ENCODE assay signal across 9 cellular contexts in the genomic region with DNA sequence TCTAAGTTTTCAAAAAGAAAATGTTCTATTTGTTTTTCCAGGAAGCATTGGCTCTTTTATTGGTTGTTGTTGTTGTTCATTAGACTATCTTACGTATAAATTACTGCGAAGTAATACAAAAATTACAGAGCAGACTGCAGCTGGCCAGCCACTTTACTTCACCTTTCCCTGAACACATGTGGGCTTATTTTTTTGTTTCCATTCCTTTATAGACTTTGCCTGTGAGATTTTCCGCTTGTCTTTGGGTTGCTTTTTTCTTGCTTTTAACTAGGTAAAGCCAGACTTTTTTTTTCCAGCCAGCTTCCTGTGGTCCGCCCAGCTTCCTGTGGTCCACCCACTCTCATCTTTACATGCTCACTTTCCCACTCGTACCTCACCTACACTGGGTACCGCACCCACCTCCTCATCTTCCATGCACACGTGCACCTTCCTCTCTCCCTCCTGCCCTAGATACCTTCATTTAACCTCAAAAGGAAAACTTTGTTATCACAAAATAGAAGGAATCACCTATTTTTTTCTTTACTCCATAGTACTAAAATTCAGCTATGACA.
DNase-seq lines count a peak whose midpoint lies in the region; ATAC-seq, FAIRE-seq and TF ChIP-seq lines count a peak whose summit lies in the region.
"Had no signal": no experiment of that assay in that cellular context is flagged by ENCODE, and none has a peak within 500 bp of the region (broad histone marks: within the 10 kb centered on the region; RNA-seq: fewer than 3 reads in every experiment).

No MANE protein-coding gene starts in this region.

- 23% methylated on average over 7 of the region's 7 CpGs for WGBS in A549 (ENCODE audit: missing lambda C conversion rate)

- H3K4me1 ChIP-seq in A549 (no peaks in the 10 kb centered on the region), OCI-LY7 (ENCODE audit: insufficient read depth, low read length, poor library complexity, severe bottlenecking) (no peaks in the 10 kb centered on the region), neural progenitor cell (no peaks in the 10 kb centered on the region)

- H3K36me3 ChIP-seq in OCI-LY7 (ENCODE audit: insufficient read depth, low read length) (no peaks in the 10 kb centered on the region), neural progenitor cell (no peaks in the 10 kb centered on the region)

- DNase-seq in A549 (ENCODE audit: low read depth in 1 of 2, low spot score in 1 of 2) (no peak), OCI-LY7 (ENCODE audit: low spot score) (no peak), dorsolateral prefrontal cortex (no peak), glutamatergic neuron (no peak), neural progenitor cell (ENCODE audit: low spot score) (no peak), COR-L47 (lab: John Stamatoyannopoulos, UW) (no peak)
- DNase-seq: mucosa of descending colon had no signal

- H3K4me3 Mint-ChIP-seq in glutamatergic neuron (ENCODE audit: unreplicated experiment) (no peak overlapping the region), neural progenitor cell (no peak overlapping the region)

- no peaks in the 10 kb centered on the region for H3K36me3 Mint-ChIP-seq in glutamatergic neuron (ENCODE audit: unreplicated experiment)
- no peaks in the 10 kb centered on the region for H3K36me3 Mint-ChIP-seq in neural progenitor cell

- POLR2A ChIA-PET in A549 (lab: Yijun Ruan, JAX) (no interaction called here), OCI-LY7 (lab: Charles Lee) (interaction anchor here (0.7 kb wide), 1 partner anchor 274 kb away, joined by 4 read pairs; no protein-coding TSS in a partner anchor)

- no peak for TF ChIP-seq RAD21 in A549 (conservative IDR thresholded peaks at IDR 0.05 in 1 of 2, IDR thresholded peaks at IDR 0.05 in 1 of 2)

- ATAC-seq in A549 (peak in 1 of 2 experiments; percentile 60; a peak in 2 of 6 replicates), GM18868 (IDR thresholded peaks at IDR 0.05; ENCODE audit: unreplicated experiment) (peak; percentile 15), esophagus mucosa (no peak)

- H3K9ac ChIP-seq in neural progenitor cell, result no peak overlapping the region

- H3K79me2 ChIP-seq in OCI-LY7 (ENCODE audit: insufficient read depth, low read depth, low read length), result no peaks in the 10 kb centered on the region
- H3K79me2 ChIP-seq in neural progenitor cell (ENCODE audit: low read depth), result no peaks in the 10 kb centered on the region

- CTCF ChIA-PET in A549 (lab: Yijun Ruan, JAX) (interaction anchor here (0.6 to 5.9 kb wide), 18 partner anchors 9 to 216 kb away, joined by 3 to 36 read pairs (median 4); no protein-coding TSS in a partner anchor), OCI-LY7 (lab: Charles Lee; ENCODE audit: unreplicated experiment) (interaction anchor here (0.6 kb wide), 1 partner anchor 246 kb away, joined by 3 read pairs; no protein-coding TSS in a partner anchor)

- BruUV-seq in OCI-LY7 (replicated peaks; lab: Mats Ljungman, UMichigan), result no TSS peak

- no peak for TF ChIP-seq EP300 in A549 (IDR thresholded peaks at IDR 0.05)

- H3K9me2 ChIP-seq in OCI-LY7 (ENCODE audit: insufficient read depth, low read length), result no peaks in the 10 kb centered on the region

- H3K9me3 Mint-ChIP-seq in glutamatergic neuron (ENCODE audit: unreplicated experiment) (no peaks in the 10 kb centered on the region), neural progenitor cell (peaks cover 1% of the 10 kb centered on the region)

- H3K4me3 ChIP-seq in A549 (peak overlapping the region; percentile 28), OCI-LY7 (ENCODE audit: low read depth, low read length, poor library complexity, severe bottlenecking) (no peak overlapping the region), dorsolateral prefrontal cortex (peak overlapping the region in 40 of 59 donors; percentile 0 to 47 (median 28)), neural progenitor cell (no peak overlapping the region)
- H3K4me3 ChIP-seq: mucosa of descending colon had no signal

- TF ChIP-seq POLR2A in A549 (IDR thresholded peaks at IDR 0.05; ENCODE audit: low read length), result no peak

- H2AFZ ChIP-seq in OCI-LY7 (ENCODE audit: low read length) (no peak overlapping the region), neural progenitor cell (replicated peaks) (no peak overlapping the region)

- no peaks in the 10 kb centered on the region for H3K27me3 ChIP-seq in dorsolateral prefrontal cortex
- no peaks in the 10 kb centered on the region for H3K27me3 ChIP-seq in neural progenitor cell

- H3K9me3 ChIP-seq in A549 (no peaks in the 10 kb centered on the region), OCI-LY7 (ENCODE audit: low read length) (no peaks in the 10 kb centered on the region), neural progenitor cell (ENCODE audit: low read depth) (no peaks in the 10 kb centered on the region)
- H3K9me3 ChIP-seq: mucosa of descending colon had no signal

- H4K20me1 ChIP-seq in OCI-LY7 (ENCODE audit: insufficient read depth, low read length), result no peaks in the 10 kb centered on the region
- H4K20me1 ChIP-seq in neural progenitor cell (ENCODE audit: low read depth), result no peaks in the 10 kb centered on the region

- H3K27me3 Mint-ChIP-seq in glutamatergic neuron (ENCODE audit: unreplicated experiment) (no peaks in the 10 kb centered on the region), neural progenitor cell (ENCODE audit: insufficient read depth, low read depth) (no peaks in the 10 kb centered on the region)

- peak; percentile 9; the same call in 2 of the 3 replicates for TF ChIP-seq CTCF in A549 (IDR thresholded peaks at IDR 0.05)
- TF ChIP-seq CTCF in OCI-LY7 (conservative IDR thresholded peaks at IDR 0.05; ENCODE audit: low read length), result peak; percentile 12; the same call in 1 of the 2 replicates
- TF ChIP-seq CTCF in dorsolateral prefrontal cortex (IDR thresholded peaks at IDR 0.05 in 54 of 56, conservative IDR thresholded peaks at IDR 0.05 in 2 of 56; ENCODE audit: low read depth in 1 of 56, partially characterized antibody in 56 of 56), result peak in 11 of 56 donors; percentile 1 to 18 (median 6)
- TF ChIP-seq CTCF in glutamatergic neuron (IDR thresholded peaks at IDR 0.05; ENCODE audit: partially characterized antibody, unreplicated experiment), result no peak
- no peak for TF ChIP-seq CTCF in neural progenitor cell (IDR thresholded peaks at IDR 0.05)

- intact Hi-C loops in OCI-LY7 (cut with micrococcal nuclease; ENCODE audit: unreplicated experiment), result loop anchor here (1.0 kb wide), 1 partner anchor 123 kb away; no protein-coding TSS in a partner anchor
- intact Hi-C loops in dorsolateral prefrontal cortex (cut with DNase I), result loop anchor here (2.0 to 5.0 kb wide), 2 partner anchors 120 to 121 kb away; no protein-coding TSS in a partner anchor

- peak overlapping the region; percentile 61 for H3K4me2 ChIP-seq in A549
- H3K4me2 ChIP-seq in OCI-LY7 (ENCODE audit: low read length), result no peak overlapping the region
- no peak overlapping the region for H3K4me2 ChIP-seq in neural progenitor cell

- H3K27ac Mint-ChIP-seq in glutamatergic neuron (ENCODE audit: unreplicated experiment), result no peak overlapping the region
- no peak overlapping the region for H3K27ac Mint-ChIP-seq in neural progenitor cell

- FAIRE-seq in A549 (lab: Jason Lieb, UNC), result no peak

- no peaks in the 10 kb centered on the region for H3F3A ChIP-seq in neural progenitor cell (ENCODE audit: low read depth)

- no peak overlapping the region for H3K27ac ChIP-seq in A549
- no peak overlapping the region for H3K27ac ChIP-seq in OCI-LY7 (ENCODE audit: low read depth, low read length, poor library complexity, severe bottlenecking)
- peak overlapping the region in 1 of 59 donors; percentile 12 for H3K27ac ChIP-seq in dorsolateral prefrontal cortex
- H3K27ac ChIP-seq in neural progenitor cell, result no peak overlapping the region

- H3K4me1 Mint-ChIP-seq in glutamatergic neuron (ENCODE audit: low read depth, unreplicated experiment) (no peaks in the 10 kb centered on the region), neural progenitor cell (peaks cover 2% of the 10 kb centered on the region)

TF ChIP-seq in A549, 52 proteins besides CTCF, POLR2A, EP300 and RAD21:
- TF ChIP-seq, protein P1, sequence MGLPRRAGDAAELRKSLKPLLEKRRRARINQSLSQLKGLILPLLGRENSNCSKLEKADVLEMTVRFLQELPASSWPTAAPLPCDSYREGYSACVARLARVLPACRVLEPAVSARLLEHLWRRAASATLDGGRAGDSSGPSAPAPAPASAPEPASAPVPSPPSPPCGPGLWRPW (IDR thresholded peaks at IDR 0.05), result no peak
- TF ChIP-seq CBX8 (IDR thresholded peaks at IDR 0.05), result no peak
- TF ChIP-seq FOSB (CRISPR knock-in tag; IDR thresholded peaks at IDR 0.05), result no peak
- TF ChIP-seq, protein P2, sequence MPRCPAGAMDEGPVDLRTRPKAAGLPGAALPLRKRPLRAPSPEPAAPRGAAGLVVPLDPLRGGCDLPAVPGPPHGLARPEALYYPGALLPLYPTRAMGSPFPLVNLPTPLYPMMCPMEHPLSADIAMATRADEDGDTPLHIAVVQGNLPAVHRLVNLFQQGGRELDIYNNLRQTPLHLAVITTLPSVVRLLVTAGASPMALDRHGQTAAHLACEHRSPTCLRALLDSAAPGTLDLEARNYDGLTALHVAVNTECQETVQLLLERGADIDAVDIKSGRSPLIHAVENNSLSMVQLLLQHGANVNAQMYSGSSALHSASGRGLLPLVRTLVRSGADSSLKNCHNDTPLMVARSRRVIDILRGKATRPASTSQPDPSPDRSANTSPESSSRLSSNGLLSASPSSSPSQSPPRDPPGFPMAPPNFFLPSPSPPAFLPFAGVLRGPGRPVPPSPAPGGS (IDR thresholded peaks at IDR 0.05), result no peak
- TF ChIP-seq CHD4 (IDR thresholded peaks at IDR 0.05; ENCODE audit: borderline replicate concordance), result no peak

Comparison
In these comparisons a context has a peak if more than half of its experiments do, and no peak if none do; other contexts are left out.
1. H3K4me3 ChIP-seq: peak in A549 (single experiment) and dorsolateral prefrontal cortex (40 of 59); none in OCI-LY7 (single experiment) and neural progenitor cell (single experiment).
2. CTCF ChIP-seq: peak in A549 (single experiment) and OCI-LY7 (single experiment); none in glutamatergic neuron (single experiment) and neural progenitor cell (single experiment).